ENCODE assay signal across 25 cellular contexts in genomic region chr17:44255915-44256314, GRCh38. TPM values are rescaled to one million over a fixed set of nuclear protein-coding genes. Genes with fewer than 3 reads are reported as not detected.
A peak's percentile ranks its signal among the peaks of the same experiment; 100 is the strongest.
DNase-seq lines count a peak whose midpoint lies in the region; FAIRE-seq and TF ChIP-seq lines count a peak whose summit lies in the region.
"Had no signal": no experiment of that assay in that cellular context is flagged by ENCODE, and none has a peak within 500 bp of the region (broad histone marks: within the 10 kb centered on the region; RNA-seq: fewer than 3 reads in every experiment).

No MANE protein-coding gene starts in this region.

- H3K4me1 ChIP-seq in neuronal stem cell (ENCODE audit: control insufficient read depth in 2 of 2, insufficient read depth in 1 of 2, low read depth in 1 of 2, low read length in 2 of 2) = no peaks in the 10 kb centered on the region
- H3K4me1 ChIP-seq: A549, HAP-1 had no signal

- H3K27me3 ChIP-seq in neuronal stem cell (ENCODE audit: control insufficient read depth in 3 of 3, insufficient read depth in 3 of 3, low read depth in 1 of 3, low read length in 3 of 3) = peaks cover 0 to 64% (median 3%) of the 10 kb centered on the region in 3 experiments

- H3K27ac ChIP-seq in neuronal stem cell (replicated peaks; ENCODE audit: low read length) = no peak overlapping the region
- H3K27ac ChIP-seq in caudate nucleus (ENCODE audit: low read depth, low read length) = no peak overlapping the region
- H3K27ac ChIP-seq: A549 had no signal

- peak overlapping the region; percentile 20 for H3K27ac Mint-ChIP-seq in endothelial cell (ENCODE audit: unreplicated experiment)
- H3K27ac Mint-ChIP-seq: CD4-positive, alpha-beta memory T cell; GM23338; T-helper 1 cell treated with Interleukin-12 subunit alpha and Interleukin-12 subunit beta and Interleukin-4 antibody, amounts not matched to agents 30 μg/mL and 1 μg/mL, for 36 hours had no signal

- H3K9me3 Mint-ChIP-seq in endothelial cell (ENCODE audit: unreplicated experiment) = no peaks in the 10 kb centered on the region
- H3K9me3 Mint-ChIP-seq: CD4-positive, alpha-beta memory T cell; GM23338; T-helper 1 cell treated with Interleukin-12 subunit alpha and Interleukin-12 subunit beta and Interleukin-4 antibody, amounts not matched to agents 30 μg/mL and 1 μg/mL, for 36 hours had no signal

- WGBS in neuronal stem cell (ENCODE audit: extremely low coverage in 2 of 2, insufficient read length in 2 of 2, insufficient replicate concordance in 1 of 2), 2 donors = 100% methylated on average over 2 of the region's 2 CpGs

- FAIRE-seq in HTR-8/SVneo (lab: Jason Lieb, UNC) = peak; percentile 88
- FAIRE-seq: A549 had no signal

- H2BK15ac ChIP-seq in neuronal stem cell (ENCODE audit: low read length) = no peak overlapping the region

- no peak for DNase-seq in HTR-8/SVneo (ENCODE audit: insufficient read length, low spot score)
- DNase-seq in endothelial cell (ENCODE audit: low spot score) = no peak
- no peak for DNase-seq in neuronal stem cell (ENCODE audit: low spot score)
- no peak for DNase-seq in caudate nucleus (lab: John Stamatoyannopoulos, UW)
- DNase-seq: C1 segment of cervical spinal cord; CD4-positive, alpha-beta memory T cell; COR-L47; KG1; MG63; NCI-H1694; NCI-H2029 treated with DMSO at 0.1 percent for 48 hours; NCI-H446 treated with DMSO at 0.1 percent for 48 hours; NCI-H526; NCI-H82; NK-92 treated with Interleukin-12 subunit alpha and Interleukin-12 subunit beta, amount 100 ng/mL, for 24 hours; PC-3; SK-N-SH; SW 1271 had no signal

- H3K4me3 ChIP-seq in neuronal stem cell (ENCODE audit: low read length in 2 of 2) = no peak overlapping the region
- H3K4me3 ChIP-seq: A549, GM23338, HAP-1, MG63 had no signal

- peaks cover 3% of the 10 kb centered on the region for H3K36me3 Mint-ChIP-seq in endothelial cell (ENCODE audit: low read depth, unreplicated experiment)
- H3K36me3 Mint-ChIP-seq: CD4-positive, alpha-beta memory T cell had no signal

- no peak overlapping the region for H2BK5ac ChIP-seq in neuronal stem cell (ENCODE audit: low read length)

- no peak overlapping the region for H3K18ac ChIP-seq in neuronal stem cell (ENCODE audit: low read length)

- no peak overlapping the region for H2AFZ ChIP-seq in neuronal stem cell (ENCODE audit: low read length)
- H2AFZ ChIP-seq: GM23338 had no signal

- no peak overlapping the region for H2BK12ac ChIP-seq in neuronal stem cell (ENCODE audit: low read length)

- no peak overlapping the region for H4K91ac ChIP-seq in neuronal stem cell (ENCODE audit: low read depth, low read length, poor library complexity)

- H2AK5ac ChIP-seq in neuronal stem cell (ENCODE audit: low read depth, low read length) = no peak overlapping the region

- no peak overlapping the region for H3K23ac ChIP-seq in neuronal stem cell (ENCODE audit: low read depth, low read length, poor library complexity)

- H3K36me3 ChIP-seq in neuronal stem cell (replicated peaks in 1 of 2; ENCODE audit: control insufficient read depth in 2 of 2, insufficient read depth in 2 of 2, low read length in 2 of 2) = no peaks in the 10 kb centered on the region
- H3K36me3 ChIP-seq: HAP-1, MG63 had no signal

- H3K4me2 ChIP-seq in neuronal stem cell (ENCODE audit: insufficient read depth, low read length, poor library complexity, severe bottlenecking) = no peak overlapping the region
- H3K4me2 ChIP-seq: A549, GM23338, SK-N-SH had no signal

- no peak overlapping the region for H3K9ac ChIP-seq in neuronal stem cell (ENCODE audit: low read depth, low read length, poor library complexity)
- H3K9ac ChIP-seq: SK-N-SH had no signal

- H3K14ac ChIP-seq in neuronal stem cell (ENCODE audit: low read length) = no peak overlapping the region

- H3K9me3 ChIP-seq in neuronal stem cell (replicated peaks in 1 of 2; ENCODE audit: control insufficient read depth in 2 of 2, insufficient read depth in 1 of 2, low read depth in 1 of 2, low read length in 2 of 2) = no peaks in the 10 kb centered on the region
- H3K9me3 ChIP-seq: A549, HAP-1, MG63, SK-N-SH had no signal

- no peaks in the 10 kb centered on the region for H3K4me1 Mint-ChIP-seq in endothelial cell (ENCODE audit: unreplicated experiment)
- H3K4me1 Mint-ChIP-seq: GM23338 had no signal

- H2BK120ac ChIP-seq in neuronal stem cell (ENCODE audit: low read depth, low read length) = no peak overlapping the region

- H3K79me1 ChIP-seq in neuronal stem cell (ENCODE audit: low read depth, low read length) = no peaks in the 10 kb centered on the region

- H4K8ac ChIP-seq in neuronal stem cell (ENCODE audit: low read depth, low read length) = no peak overlapping the region

- TF ChIP-seq CTCF in endothelial cell (IDR thresholded peaks at IDR 0.05; ENCODE audit: unreplicated experiment) = no peak

- no peak overlapping the region for H3K4ac ChIP-seq in neuronal stem cell (ENCODE audit: low read length)

- peaks cover 13% of the 10 kb centered on the region for H3K27me3 Mint-ChIP-seq in endothelial cell (ENCODE audit: unreplicated experiment)

- peak overlapping the region; percentile 29 for H3K4me3 Mint-ChIP-seq in endothelial cell (ENCODE audit: unreplicated experiment)
- H3K4me3 Mint-ChIP-seq: CD4-positive, alpha-beta memory T cell; GM23338; T-helper 1 cell treated with Interleukin-12 subunit alpha and Interleukin-12 subunit beta and Interleukin-4 antibody, amounts not matched to agents 30 μg/mL and 1 μg/mL, for 36 hours had no signal

RNA-seq across cellular contexts. Expression of gene SLC4A1, which starts 12.0 kb away (rescaled TPM):
- total RNA-seq in endothelial cell (ENCODE audit: unreplicated experiment) = not detected
- 0.03 TPM for polyA plus RNA-seq in neuronal stem cell (2013, experiment 1 of 2)
- polyA plus RNA-seq in neuronal stem cell (2013, experiment 2 of 2) = not detected
- total RNA-seq: CD4-positive, alpha-beta memory T cell; Daoy; G401; GM23338; HT-29; PC-3 had no signal
- polyA plus RNA-seq: A549; CD4-positive, alpha-beta memory T cell; GM23338; SK-N-SH had no signal

RNA-seq across cellular contexts. Expression of gene UBTF, which starts 36.4 kb away (rescaled TPM):
- 63.8 TPM for total RNA-seq in endothelial cell (ENCODE audit: unreplicated experiment)
- polyA plus RNA-seq in neuronal stem cell (2013, experiment 1 of 2) = 26.7 TPM
- polyA plus RNA-seq in neuronal stem cell (2013, experiment 2 of 2) = 27.4 TPM

RNA-seq across cellular contexts. Expression of gene RUNDC3A, which starts 52.5 kb away (rescaled TPM):
- 0.82 TPM for total RNA-seq in endothelial cell (ENCODE audit: unreplicated experiment)
- polyA plus RNA-seq in neuronal stem cell (2013, experiment 1 of 2) = 0.25 TPM
- polyA plus RNA-seq in neuronal stem cell (2013, experiment 2 of 2) = 0.19 TPM

RNA-seq across cellular contexts. Expression of gene ATXN7L3, which starts 56.2 kb away (rescaled TPM):
- total RNA-seq in endothelial cell (ENCODE audit: unreplicated experiment) = 152 TPM
- 45.0 TPM for polyA plus RNA-seq in neuronal stem cell (2013, experiment 1 of 2)
- 44.5 TPM for polyA plus RNA-seq in neuronal stem cell (2013, experiment 2 of 2)
